In genomic region chr1:40897499-40897898, GRCh38 we compare ENCODE assay signal across 14 cellular contexts. TPM values are rescaled to one million over a fixed set of nuclear protein-coding genes. Genes with fewer than 3 reads are reported as not detected.
DNase-seq lines count a peak whose midpoint lies in the region; ATAC-seq, FAIRE-seq and TF ChIP-seq lines count a peak whose summit lies in the region.
"Had no signal": no experiment of that assay in that cellular context is flagged by ENCODE, and none has a peak within 500 bp of the region (broad histone marks: within the 10 kb centered on the region; RNA-seq: fewer than 3 reads in every experiment).

No MANE protein-coding gene starts in this region.

- 39 to 41% methylated on average over 4 of the region's 4 CpGs for WGBS in esophagus squamous epithelium, 2 donors
- WGBS in heart left ventricle, 4 donors = 76 to 83% (median 81%) methylated on average over 4 of the region's 4 CpGs

- H3K79me2 ChIP-seq in GM23338 (replicated peaks; ENCODE audit: insufficient read depth) = no peaks in the 10 kb centered on the region

- no peak overlapping the region for H3K27ac Mint-ChIP-seq in GM23338
- no peak overlapping the region for H3K27ac Mint-ChIP-seq in activated CD8-positive, alpha-beta memory T cell treated with anti-CD3 and anti-CD28 coated beads, Interleukin-2, amount 10 ng/mL, durations not matched to agents 7 days and 5 days
- H3K27ac Mint-ChIP-seq: activated naive CD8-positive, alpha-beta T cell treated with anti-CD3 and anti-CD28 coated beads, Interleukin-2, amount 50 U/mL, for 24 hours; stimulated activated naive CD8-positive, alpha-beta T cell treated with anti-CD3 and anti-CD28 coated beads, Interleukin-15, amount 100 ng/mL, for 72 hours had no signal

- H3K4me2 ChIP-seq in GM23338 = no peak overlapping the region
- H3K4me2 ChIP-seq in skeletal muscle satellite cell (ENCODE audit: low read length) = peak overlapping the region; percentile 26

- ATAC-seq in GM23338 = no peak
- ATAC-seq in HG03571 (IDR thresholded peaks at IDR 0.05; ENCODE audit: unreplicated experiment) = no peak
- ATAC-seq in activated CD8-positive, alpha-beta memory T cell treated with anti-CD3 and anti-CD28 coated beads, Interleukin-2, amount 10 ng/mL, durations not matched to agents 7 days and 5 days = no peak
- no peak for ATAC-seq in heart left ventricle
- ATAC-seq: mucosa of descending colon had no signal

- H3K9ac ChIP-seq in skeletal muscle satellite cell (ENCODE audit: low read depth, low read length) = peak overlapping the region; percentile 13

- H3K36me3 ChIP-seq in GM23338 (ENCODE audit: insufficient read depth) (no peaks in the 10 kb centered on the region), esophagus squamous epithelium (no peaks in the 10 kb centered on the region), skeletal muscle satellite cell (ENCODE audit: insufficient read depth, low read length) (no peaks in the 10 kb centered on the region), heart left ventricle (no peaks in the 10 kb centered on the region)

- peaks cover 7% of the 10 kb centered on the region for H3K4me1 Mint-ChIP-seq in GM23338
- peaks cover 3% of the 10 kb centered on the region for H3K4me1 Mint-ChIP-seq in activated CD8-positive, alpha-beta memory T cell treated with anti-CD3 and anti-CD28 coated beads, Interleukin-2, amount 10 ng/mL, durations not matched to agents 7 days and 5 days

- no peak overlapping the region for H3K4me3 Mint-ChIP-seq in GM23338
- H3K4me3 Mint-ChIP-seq in activated CD8-positive, alpha-beta memory T cell treated with anti-CD3 and anti-CD28 coated beads, Interleukin-2, amount 10 ng/mL, durations not matched to agents 7 days and 5 days = no peak overlapping the region
- H3K4me3 Mint-ChIP-seq: activated naive CD8-positive, alpha-beta T cell treated with anti-CD3 and anti-CD28 coated beads, Interleukin-2, amount 50 U/mL, for 24 hours; stimulated activated naive CD8-positive, alpha-beta T cell treated with anti-CD3 and anti-CD28 coated beads, Interleukin-15, amount 100 ng/mL, for 72 hours had no signal

- no peaks in the 10 kb centered on the region for H4K20me1 ChIP-seq in GM23338 (replicated peaks; ENCODE audit: insufficient read depth)

- no peaks in the 10 kb centered on the region for H3F3A ChIP-seq in GM23338 (replicated peaks; ENCODE audit: low read depth)

- CTCF ChIA-PET in activated CD8-positive, alpha-beta memory T cell treated with anti-CD3 and anti-CD28 coated beads, Interleukin-2, amount 10 ng/mL, durations not matched to agents 7 days and 5 days (lab: Charles Lee) = no interaction called here

- H3K27me3 Mint-ChIP-seq in GM23338 (ENCODE audit: insufficient read depth, low read depth, poor library complexity) = peaks cover 6% of the 10 kb centered on the region
- H3K27me3 Mint-ChIP-seq in activated CD8-positive, alpha-beta memory T cell treated with anti-CD3 and anti-CD28 coated beads, Interleukin-2, amount 10 ng/mL, durations not matched to agents 7 days and 5 days = no peaks in the 10 kb centered on the region
- H3K27me3 Mint-ChIP-seq: stimulated activated naive CD8-positive, alpha-beta T cell treated with anti-CD3 and anti-CD28 coated beads, Interleukin-15, amount 100 ng/mL, for 72 hours had no signal

- H3K9me3 Mint-ChIP-seq in GM23338 = peaks cover 32% of the 10 kb centered on the region
- H3K9me3 Mint-ChIP-seq in activated CD8-positive, alpha-beta memory T cell treated with anti-CD3 and anti-CD28 coated beads, Interleukin-2, amount 10 ng/mL, durations not matched to agents 7 days and 5 days (ENCODE audit: low read depth) = peaks cover 14% of the 10 kb centered on the region

- H3K4me3 ChIP-seq in GM23338 = no peak overlapping the region
- no peak overlapping the region for H3K4me3 ChIP-seq in esophagus squamous epithelium
- H3K4me3 ChIP-seq in skeletal muscle satellite cell (ENCODE audit: low read length) = no peak overlapping the region
- no peak overlapping the region for H3K4me3 ChIP-seq in heart left ventricle
- H3K4me3 ChIP-seq: mucosa of descending colon had no signal

- no peak for TF ChIP-seq CTCF in GM23338 (conservative IDR thresholded peaks at IDR 0.05; ENCODE audit: low read depth in 2 of 2)
- no peak for TF ChIP-seq CTCF in esophagus squamous epithelium (IDR thresholded peaks at IDR 0.05)
- TF ChIP-seq CTCF in heart left ventricle (IDR thresholded peaks at IDR 0.05) = no peak

- H3K36me3 Mint-ChIP-seq in GM23338 (ENCODE audit: low read depth) = peaks cover 21% of the 10 kb centered on the region
- peaks cover 14% of the 10 kb centered on the region for H3K36me3 Mint-ChIP-seq in activated CD8-positive, alpha-beta memory T cell treated with anti-CD3 and anti-CD28 coated beads, Interleukin-2, amount 10 ng/mL, durations not matched to agents 7 days and 5 days

- intact Hi-C loops in esophagus squamous epithelium (cut with DNase I) = no loop called here
- intact Hi-C loops in heart left ventricle (cut with DNase I) = no loop called here

- H3K27ac ChIP-seq in GM23338 (ENCODE audit: low read depth) (no peak overlapping the region), esophagus squamous epithelium (peak overlapping the region; percentile 27 to 88 (median 84)), heart left ventricle (no peak overlapping the region)

- H3K4me1 ChIP-seq in GM23338 (ENCODE audit: insufficient read depth) (peaks cover 4% of the 10 kb centered on the region; the same call in 1 of the 2 replicates), esophagus squamous epithelium (peaks cover 16 to 44% (median 22%) of the 10 kb centered on the region in 3 donors), skeletal muscle satellite cell (ENCODE audit: control insufficient read depth, insufficient read depth, low read length) (peaks cover 37% of the 10 kb centered on the region), heart left ventricle (peaks cover 0 to 18% (median 0%) of the 10 kb centered on the region in 12 donors)

- TF ChIP-seq POLR2A in esophagus squamous epithelium (IDR thresholded peaks at IDR 0.05) (no peak), heart left ventricle (IDR thresholded peaks at IDR 0.05) (no peak)

- H3K9me3 ChIP-seq in esophagus squamous epithelium (peaks cover 0 to 20% (median 18%) of the 10 kb centered on the region in 3 donors), skeletal muscle satellite cell (replicated peaks; ENCODE audit: low read length) (peaks cover 3% of the 10 kb centered on the region), heart left ventricle (peaks cover 0 to 26% (median 16%) of the 10 kb centered on the region in 12 donors)

- FAIRE-seq in RCC 7860 (lab: Jason Lieb, UNC) = no peak

- peaks cover 5% of the 10 kb centered on the region; the same call in 1 of the 2 replicates for H3K9me2 ChIP-seq in GM23338 (ENCODE audit: insufficient read depth)

- peak overlapping the region; percentile 69; the same call in 1 of the 2 replicates for H2AFZ ChIP-seq in GM23338

- DNase-seq in GM23338 (ENCODE audit: low spot score) (no peak), RCC 7860 (ENCODE audit: low spot score) (peak; percentile 29), esophagus squamous epithelium (lab: John Stamatoyannopoulos, UW) (no peak), heart left ventricle (no peak)
- no peak for DNase-seq in activated CD8-positive, alpha-beta memory T cell treated with anti-CD3 and anti-CD28 coated beads, Interleukin-2, amount 10 ng/mL, durations not matched to agents 7 days and 5 days
- DNase-seq: activated CD8-positive, alpha-beta memory T cell treated with anti-CD3 and anti-CD28 coated beads, Interleukin-2, amount 50 U/mL, for 48 hours; activated naive CD8-positive, alpha-beta T cell treated with anti-CD3 and anti-CD28 coated beads, Interleukin-2, amount 50 U/mL, for 24 hours; effector CD8-positive, alpha-beta T cell; mucosa of descending colon; NCI-H524 treated with DMSO at 0.1 percent for 48 hours; SHP77 treated with DMSO at 0.1 percent for 48 hours; stimulated activated naive CD8-positive, alpha-beta T cell treated with anti-CD3 and anti-CD28 coated beads, Interleukin-15, amount 100 ng/mL, for 72 hours had no signal

- H3K27me3 ChIP-seq in GM23338 (ENCODE audit: insufficient read depth) (no peaks in the 10 kb centered on the region), esophagus squamous epithelium (no peaks in the 10 kb centered on the region), skeletal muscle satellite cell (ENCODE audit: control insufficient read depth, insufficient read depth, low read length) (no peaks in the 10 kb centered on the region), heart left ventricle (no peaks in the 10 kb centered on the region)

TF ChIP-seq in GM23338, 12 proteins besides CTCF, POLR2A, EP300 and RAD21 (continues in another document):
- TF ChIP-seq REST (IDR thresholded peaks at IDR 0.05; ENCODE audit: unreplicated experiment) = no peak
- TF ChIP-seq EZH2 (IDR thresholded peaks at IDR 0.05; ENCODE audit: low read depth, unreplicated experiment) = no peak

RNA-seq across cellular contexts. Expression of gene CITED4, which starts 35.3 kb away (rescaled TPM):
- 16.4 and 18.7 TPM in 2 replicates for total RNA-seq in GM23338 (2014; rRNA removed; shearing (Covaris generic))
- polyA plus RNA-seq in GM23338 (2016; fragmentation: Nextera tagmentation; extraction: Ambion mirVana) = 2.9 and 7.7 TPM in 2 replicates
- total RNA-seq in esophagus squamous epithelium = 10 to 100 TPM; 12.2 to 40.6 (median 22.1) TPM
- total RNA-seq in skeletal muscle satellite cell (2012; rRNA removed) = 2.0 and 2.3 TPM in 2 replicates
- 1 to 10 TPM; 2.9 to 4.4 TPM for total RNA-seq in activated CD8-positive, alpha-beta memory T cell treated with anti-CD3 and anti-CD28 coated beads, Interleukin-2, amount 10 ng/mL, durations not matched to agents 7 days and 5 days
- total RNA-seq in heart left ventricle = 10 to 100 TPM; 23.7 to 49.5 (median 34.3) TPM
- polyA plus RNA-seq in heart left ventricle = 10 to 100 TPM in 1 of 2 donors, 1 to 10 TPM in 1; 3.2 to 19.1 TPM

Comparison
In these comparisons a context has a peak if more than half of its experiments do, and no peak if none do; other contexts are left out.
1. H3K27ac ChIP-seq: peak in esophagus squamous epithelium (4 of 4); none in GM23338 (single experiment) and heart left ventricle (0 of 12).